In the genomic region with DNA sequence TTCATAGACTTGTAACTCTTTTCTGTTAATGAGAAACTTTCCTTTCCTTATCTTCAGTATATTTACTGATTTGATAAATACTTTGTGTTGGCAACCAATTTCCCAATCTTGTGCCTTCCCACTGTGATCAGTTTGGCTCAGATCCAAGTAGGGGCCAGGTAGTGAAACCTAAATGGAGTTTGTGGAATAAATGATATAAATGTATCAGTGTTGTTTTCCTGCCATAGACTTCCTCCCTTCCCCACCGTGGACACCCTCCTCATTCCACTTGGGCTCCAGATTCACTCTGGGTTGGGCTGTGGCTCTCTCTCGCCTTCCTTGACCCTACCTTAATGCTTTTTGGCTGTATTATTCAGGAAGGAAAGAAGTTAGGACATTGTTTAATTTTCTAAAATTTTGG, we compare ENCODE assay signal across 10 cellular contexts. TPM values are rescaled to one million over a fixed set of nuclear protein-coding genes. Genes with fewer than 3 reads are reported as not detected.
DNase-seq lines count a peak whose midpoint lies in the region; ATAC-seq and TF ChIP-seq lines count a peak whose summit lies in the region.
"Had no signal": no experiment of that assay in that cellular context is flagged by ENCODE, and none has a peak within 500 bp of the region (broad histone marks: within the 10 kb centered on the region; RNA-seq: fewer than 3 reads in every experiment).

No MANE protein-coding gene starts in this region.

- H3K4me3 ChIP-seq in KMS-11 (IDR thresholded peaks at IDR 0.05; ENCODE audit: insufficient read depth, low read depth, low read length) (no peak overlapping the region), neural cell (ENCODE audit: low read length) (peak overlapping the region; percentile 74)

- peaks cover 3% of the 10 kb centered on the region for H3F3A ChIP-seq in neural cell (ENCODE audit: insufficient read depth, low read length, poor library complexity, severe bottlenecking)

- in situ Hi-C loops in Caki2 (cut with HindIII; ENCODE audit: low pct_unique_long_range_greater_than_20kb, low sequenced_read_pairs): no loop called here

- H3K9me2 ChIP-seq in neural cell (ENCODE audit: insufficient read depth, low read length): no peaks in the 10 kb centered on the region

- H3K4me1 ChIP-seq in KMS-11 (ENCODE audit: low read depth, poor library complexity, severe bottlenecking): peaks cover 17% of the 10 kb centered on the region

- TF ChIP-seq CTCF in KMS-11 (conservative IDR thresholded peaks at IDR 0.05; ENCODE audit: low read depth, low read length) (no peak), neural cell (IDR thresholded peaks at IDR 0.05; ENCODE audit: poor library complexity, severe bottlenecking) (no peak)

- H4K20me1 ChIP-seq in KMS-11 (ENCODE audit: insufficient read depth): no peaks in the 10 kb centered on the region
- no peaks in the 10 kb centered on the region for H4K20me1 ChIP-seq in neural cell (ENCODE audit: insufficient read depth)

- no peak for TF ChIP-seq EP300 in neural cell (conservative IDR thresholded peaks at IDR 0.05; ENCODE audit: poor library complexity, severe bottlenecking)

- H3K79me2 ChIP-seq in KMS-11 (ENCODE audit: insufficient read depth, low read depth): peaks cover 3% of the 10 kb centered on the region; the same call in 1 of the 2 replicates
- H3K79me2 ChIP-seq in neural cell (replicated peaks; ENCODE audit: insufficient read depth, low read length): peaks cover 30% of the 10 kb centered on the region

- peak; percentile 47 for DNase-seq in Caki2 (ENCODE audit: low read depth)
- DNase-seq in dermis blood vessel endothelial cell: peak; percentile 11
- no peak for DNase-seq in NCI-H2196 treated with DMSO at 0.1 percent for 48 hours (lab: John Stamatoyannopoulos, UW; ENCODE audit: unreplicated experiment)
- no peak for DNase-seq in COLO668 (lab: John Stamatoyannopoulos, UW; ENCODE audit: unreplicated experiment)
- DNase-seq: NCI-H2171; stimulated activated CD4-positive, alpha-beta T cell treated with anti-CD3 and anti-CD28 coated beads, Interleukin-2, amount 100 ng/mL, for 24 hours had no signal

- H3K9ac ChIP-seq in KMS-11 (no peak overlapping the region), neural cell (ENCODE audit: low read length) (peak overlapping the region; percentile 86)

- TF ChIP-seq RAD21 in neural cell (conservative IDR thresholded peaks at IDR 0.05): no peak

- H3K4me2 ChIP-seq in KMS-11: 0 out of 2 replicates have a peak overlapping the region, but pooled peaks have one; percentile 61
- H3K4me2 ChIP-seq in neural cell (ENCODE audit: low read length): peak overlapping the region; percentile 89

- H3K27ac ChIP-seq in KMS-11 (no peak overlapping the region), neural cell (ENCODE audit: low read length) (no peak overlapping the region)

- H3K36me3 ChIP-seq in KMS-11 (ENCODE audit: insufficient read depth) (no peaks in the 10 kb centered on the region), neural cell (ENCODE audit: insufficient read depth, low read length) (no peaks in the 10 kb centered on the region)

- no peaks in the 10 kb centered on the region for H3K9me3 ChIP-seq in neural cell (ENCODE audit: low read length)

- ATAC-seq in GM18502 (IDR thresholded peaks at IDR 0.05; ENCODE audit: poor library complexity, unreplicated experiment) (no peak), HG03457 (IDR thresholded peaks at IDR 0.05; ENCODE audit: unreplicated experiment) (no peak)

- H2AFZ ChIP-seq in KMS-11 (ENCODE audit: low read depth) (no peak overlapping the region), neural cell (ENCODE audit: low read depth, low read length) (no peak overlapping the region)

- H3K27me3 ChIP-seq in KMS-11 (ENCODE audit: insufficient read depth, low read depth) (no peaks in the 10 kb centered on the region), neural cell (ENCODE audit: insufficient read depth, low read depth, low read length) (no peaks in the 10 kb centered on the region)

TF ChIP-seq in neural cell, 6 proteins besides CTCF, POLR2A, EP300 and RAD21:
- TF ChIP-seq POLR2AphosphoS5 (IDR thresholded peaks at IDR 0.05): no peak
- no peak for TF ChIP-seq SMC3 (conservative IDR thresholded peaks at IDR 0.05; ENCODE audit: poor library complexity)
- no peak for TF ChIP-seq TAF1 (IDR thresholded peaks at IDR 0.05; ENCODE audit: low read depth)
- no peak for TF ChIP-seq REST (IDR thresholded peaks at IDR 0.05; ENCODE audit: borderline replicate concordance)

RNA-seq across cellular contexts. Expression of gene ZKSCAN3, which starts 1.3 kb away (rescaled TPM):
- total RNA-seq in Caki2 (2014; rRNA removed; shearing (Covaris generic); ENCODE audit: low replicate concordance): 5.9 and 6.2 TPM in 2 replicates
- 6.3 and 9.7 TPM in 2 replicates for total RNA-seq in dermis blood vessel endothelial cell
- 14.9 and 15.8 TPM in 2 replicates for polyA plus RNA-seq in neural cell
- 17.8 and 19.4 TPM in 2 replicates for polyA minus RNA-seq in neural cell

RNA-seq across cellular contexts. Expression of gene ZSCAN31, which starts 15.1 kb away (rescaled TPM):
- total RNA-seq in Caki2 (2014; rRNA removed; shearing (Covaris generic); ENCODE audit: low replicate concordance): 97.8 and 235 TPM in 2 replicates
- total RNA-seq in dermis blood vessel endothelial cell: 25.7 and 40.6 TPM in 2 replicates
- 2.6 and 7.5 TPM in 2 replicates for polyA plus RNA-seq in neural cell
- 4.6 and 6.8 TPM in 2 replicates for polyA minus RNA-seq in neural cell

RNA-seq across cellular contexts. Expression of gene ZSCAN12, which starts 48.5 kb away (rescaled TPM):
- 6.9 and 7.3 TPM in 2 replicates for total RNA-seq in Caki2 (2014; rRNA removed; shearing (Covaris generic); ENCODE audit: low replicate concordance)
- 5.1 and 5.6 TPM in 2 replicates for total RNA-seq in dermis blood vessel endothelial cell
- 20.3 and 20.6 TPM in 2 replicates for polyA plus RNA-seq in neural cell
- 27.3 and 29.3 TPM in 2 replicates for polyA minus RNA-seq in neural cell

Comparison
In these comparisons a context has a peak if more than half of its experiments do, and no peak if none do; other contexts are left out.
1. DNase-seq: peak in Caki2 (single experiment) and dermis blood vessel endothelial cell (single experiment); none in NCI-H2196 treated with DMSO at 0.1 percent for 48 hours (single experiment) and COLO668 (single experiment).